ENCODE assay signal across 25 cellular contexts in genomic region chr20:63196756-63197470, GRCh38. TPM values are rescaled to one million over a fixed set of nuclear protein-coding genes. Genes with fewer than 3 reads are reported as not detected.
DNase-seq lines count a peak whose midpoint lies in the region; ATAC-seq and TF ChIP-seq lines count a peak whose summit lies in the region.
"Had no signal": no experiment of that assay in that cellular context is flagged by ENCODE, and none has a peak within 500 bp of the region (broad histone marks: within the 10 kb centered on the region; RNA-seq: fewer than 3 reads in every experiment).

No MANE protein-coding gene starts in this region.

- no peak overlapping the region for H3K9ac ChIP-seq in endodermal cell (ENCODE audit: extremely low read depth, low read length, poor library complexity, severe bottlenecking)
- H3K9ac ChIP-seq: GM23248 had no signal

- H3K4me3 ChIP-seq in psoas muscle (no peak overlapping the region), endodermal cell (ENCODE audit: low read length) (no peak overlapping the region)
- H3K4me3 ChIP-seq: BLaER1 treated with 17β-estradiol and CSF1 and Interleukin-3, amounts not matched to agents 10 nM and 100 nM; GM23248; lower lobe of right lung; sigmoid colon; SJCRH30 had no signal

- intact Hi-C loops in psoas muscle (cut with DNase I), result no loop called here

- H3K36me3 Mint-ChIP-seq in activated T-cell treated with anti-CD3 and anti-CD28 coated beads, Interleukin-2, amount 50 U/mL, for 24 hours (ENCODE audit: low read depth), result peaks cover 76% of the 10 kb centered on the region
- H3K36me3 Mint-ChIP-seq in endothelial cell (ENCODE audit: low read depth, unreplicated experiment) (peaks cover 22% of the 10 kb centered on the region), endodermal cell (ENCODE audit: low read depth) (peaks cover 65% of the 10 kb centered on the region), T-helper 17 cell (ENCODE audit: low read depth) (no peaks in the 10 kb centered on the region)

- peaks cover 23% of the 10 kb centered on the region for H3K4me1 ChIP-seq in psoas muscle
- no peaks in the 10 kb centered on the region for H3K4me1 ChIP-seq in endodermal cell (ENCODE audit: control insufficient read depth, insufficient read depth, low read length)

- ATAC-seq in psoas muscle (peak; percentile 38 to 69 (median 66)), T-helper 17 cell (no peak)

- TF ChIP-seq CTCF in RWPE1 (conservative IDR thresholded peaks at IDR 0.05; ENCODE audit: low read depth) (no peak), endothelial cell (IDR thresholded peaks at IDR 0.05; ENCODE audit: unreplicated experiment) (no peak), psoas muscle (IDR thresholded peaks at IDR 0.05) (no peak), endodermal cell (conservative IDR thresholded peaks at IDR 0.05) (no peak)

- no peaks in the 10 kb centered on the region for H3K27me3 Mint-ChIP-seq in activated T-cell treated with anti-CD3 and anti-CD28 coated beads, Interleukin-2, amount 50 U/mL, for 24 hours
- H3K27me3 Mint-ChIP-seq in endothelial cell (ENCODE audit: unreplicated experiment) (no peaks in the 10 kb centered on the region), endodermal cell (ENCODE audit: insufficient read depth) (no peaks in the 10 kb centered on the region), T-helper 17 cell (no peaks in the 10 kb centered on the region)
- H3K27me3 Mint-ChIP-seq: type B pancreatic cell had no signal

- POLR2A ChIA-PET in RWPE1 (lab: Yijun Ruan, JAX; ENCODE audit: low non-redundant PET), result no interaction called here

- H3K27me3 ChIP-seq in psoas muscle (ENCODE audit: insufficient read depth in 3 of 3, low read length in 2 of 3) (no peaks in the 10 kb centered on the region), endodermal cell (ENCODE audit: control insufficient read depth, insufficient read depth, low read length, poor library complexity, severe bottlenecking) (no peaks in the 10 kb centered on the region)
- H3K27me3 ChIP-seq: BLaER1 treated with 17β-estradiol and CSF1 and Interleukin-3, amounts not matched to agents 10 nM and 100 nM; sigmoid colon; SJCRH30 had no signal

- H3K9me3 Mint-ChIP-seq in activated T-cell treated with anti-CD3 and anti-CD28 coated beads, Interleukin-2, amount 50 U/mL, for 24 hours, result no peaks in the 10 kb centered on the region
- H3K9me3 Mint-ChIP-seq in endothelial cell (ENCODE audit: unreplicated experiment), result no peaks in the 10 kb centered on the region
- H3K9me3 Mint-ChIP-seq in endodermal cell, result no peaks in the 10 kb centered on the region
- H3K9me3 Mint-ChIP-seq: type B pancreatic cell had no signal

- 64 to 69% (median 67%) methylated on average over 10 of the region's 10 CpGs for WGBS in psoas muscle, 3 donors
- 91 to 92% methylated on average over 5 to 10 of the region's 10 CpGs for WGBS in endodermal cell (ENCODE audit: insufficient coverage in 1 of 2, insufficient read length in 1 of 2), 2 experiments

- H3K36me3 ChIP-seq in psoas muscle (ENCODE audit: insufficient read depth in 1 of 2, low read depth in 1 of 2) (peaks cover 3 to 40% of the 10 kb centered on the region in 2 donors), endodermal cell (ENCODE audit: control insufficient read depth, insufficient read depth, low read length) (peaks cover 78% of the 10 kb centered on the region)

- H3K27ac ChIP-seq in RWPE1 (peak overlapping the region; percentile 47), psoas muscle (no peak overlapping the region), endodermal cell (ENCODE audit: low read depth, low read length) (no peak overlapping the region)
- H3K27ac ChIP-seq: BLaER1 treated with 17β-estradiol and CSF1 and Interleukin-3, amounts not matched to agents 10 nM and 100 nM; GM23248; lower lobe of right lung; sigmoid colon; SJCRH30 had no signal

- peaks cover 44% of the 10 kb centered on the region for H3K4me1 Mint-ChIP-seq in activated T-cell treated with anti-CD3 and anti-CD28 coated beads, Interleukin-2, amount 50 U/mL, for 24 hours (ENCODE audit: low read depth)
- H3K4me1 Mint-ChIP-seq in endothelial cell (ENCODE audit: unreplicated experiment) (no peaks in the 10 kb centered on the region), endodermal cell (peaks cover 7% of the 10 kb centered on the region), T-helper 17 cell (peaks cover 16% of the 10 kb centered on the region)

- DNase-seq in activated T-cell treated with anti-CD3 and anti-CD28 coated beads, Interleukin-2, amount 50 U/mL, for 24 hours, result no peak
- no peak for DNase-seq in activated T-cell treated with anti-CD3 and anti-CD28 coated beads, Interleukin-2, amount 50 U/mL, for 1 hour
- DNase-seq in RWPE1 (ENCODE audit: low spot score) (no peak), endothelial cell (ENCODE audit: low spot score) (no peak), psoas muscle (no peak), NCI-H510A treated with DMSO at 0.1 percent for 48 hours (lab: John Stamatoyannopoulos, UW) (no peak), endodermal cell (no peak), T-helper 17 cell (no peak)
- DNase-seq: amygdala; effector memory CD4-positive, alpha-beta T cell; GM23248; lower lobe of right lung; NCI-H1436 treated with DMSO at 0.1 percent for 48 hours; NCI-H2171 treated with DMSO at 0.1 percent for 48 hours; NCI-H774; sigmoid colon; stimulated activated naive CD4-positive, alpha-beta T cell; T-helper 9 cell had no signal

- CTCF ChIA-PET in RWPE1 (lab: Yijun Ruan, JAX), result interaction anchor here (0.9 to 1.7 kb wide), 8 partner anchors 9 to 113 kb away, joined by 3 to 12 read pairs (median 4); partner anchors contain the start of gene YTHDF1

- no peaks in the 10 kb centered on the region for H3K9me3 ChIP-seq in psoas muscle
- H3K9me3 ChIP-seq in endodermal cell (ENCODE audit: control insufficient read depth, low read length), result no peaks in the 10 kb centered on the region
- no peaks in the 10 kb centered on the region for H3K9me3 ChIP-seq in T-helper 17 cell (ENCODE audit: control insufficient read depth, low read length, poor library complexity, severe bottlenecking)
- H3K9me3 ChIP-seq: BLaER1 treated with 17β-estradiol and CSF1 and Interleukin-3, amounts not matched to agents 10 nM and 100 nM; lower lobe of right lung; sigmoid colon; SJCRH30 had no signal

- no peak overlapping the region for H3K4me3 Mint-ChIP-seq in activated T-cell treated with anti-CD3 and anti-CD28 coated beads, Interleukin-2, amount 50 U/mL, for 24 hours
- H3K4me3 Mint-ChIP-seq in endothelial cell (ENCODE audit: unreplicated experiment), result peak overlapping the region; percentile 52
- no peak overlapping the region for H3K4me3 Mint-ChIP-seq in endodermal cell
- H3K4me3 Mint-ChIP-seq in T-helper 17 cell, result no peak overlapping the region
- H3K4me3 Mint-ChIP-seq: type B pancreatic cell had no signal

- H3K27ac Mint-ChIP-seq in activated T-cell treated with anti-CD3 and anti-CD28 coated beads, Interleukin-2, amount 50 U/mL, for 24 hours, result peak overlapping the region; percentile 66
- H3K27ac Mint-ChIP-seq in endothelial cell (ENCODE audit: unreplicated experiment), result no peak overlapping the region
- H3K27ac Mint-ChIP-seq in endodermal cell, result no peak overlapping the region
- no peak overlapping the region for H3K27ac Mint-ChIP-seq in T-helper 17 cell
- H3K27ac Mint-ChIP-seq: type B pancreatic cell had no signal

RNA-seq across cellular contexts. Expression of gene YTHDF1, which starts 19.0 kb away (rescaled TPM):
- 62.1 TPM for total RNA-seq in endothelial cell (ENCODE audit: unreplicated experiment)
- 10 to 100 TPM; 36.0 to 52.1 (median 48.0) TPM for total RNA-seq in psoas muscle
- 10 to 100 TPM; 27.4 to 51.8 (median 28.9) TPM for polyA plus RNA-seq in psoas muscle
- total RNA-seq in endodermal cell, result 10 to 100 TPM; 64.9 to 73.2 TPM
- 43.0 TPM for polyA plus RNA-seq in endodermal cell (2013, experiment 1 of 2)
- polyA plus RNA-seq in endodermal cell (2013, experiment 2 of 2), result 41.6 TPM
- total RNA-seq in T-helper 17 cell, result 10 to 100 TPM; 30.0 to 41.4 TPM

RNA-seq across cellular contexts. Expression of gene BIRC7, which starts 38.8 kb away (rescaled TPM):
- not detected for total RNA-seq in endothelial cell (ENCODE audit: unreplicated experiment)
- total RNA-seq in psoas muscle, result not detected
- polyA plus RNA-seq in psoas muscle, result under 1 TPM in 1 of 3 donors, not detected in 2; 0.04 TPM
- not detected for total RNA-seq in endodermal cell
- polyA plus RNA-seq in endodermal cell (2013, experiment 1 of 2), result 0.28 TPM
- 0.21 TPM for polyA plus RNA-seq in endodermal cell (2013, experiment 2 of 2)
- total RNA-seq in T-helper 17 cell, result not detected
- total RNA-seq: activated CD8-positive, alpha-beta memory T cell treated with anti-CD3 and anti-CD28 coated beads for 36 hours; GM23248; MCF 10A had no signal
- polyA plus RNA-seq: GM23248 had no signal

RNA-seq across cellular contexts. Expression of gene NKAIN4, which starts 57.4 kb away (rescaled TPM):
- total RNA-seq in endothelial cell (ENCODE audit: unreplicated experiment) (3.3 TPM), psoas muscle (not detected), endodermal cell (1 to 10 TPM in 1 of 2 donors, under 1 TPM in 1; 0.24 to 1.7 TPM), T-helper 17 cell (not detected)
- not detected for polyA plus RNA-seq in psoas muscle
- polyA plus RNA-seq in endodermal cell (2013, experiment 1 of 2), result 51.9 TPM
- polyA plus RNA-seq in endodermal cell (2013, experiment 2 of 2), result 40.1 TPM
- total RNA-seq: activated CD8-positive, alpha-beta memory T cell treated with anti-CD3 and anti-CD28 coated beads for 36 hours; GM23248; lower lobe of right lung; MCF 10A; OCI-LY7; omental fat pad had no signal
- polyA plus RNA-seq: GM23248 had no signal
